7 cellular contexts compared by ENCODE assay signal in genomic region chr1:13009348-13009747, GRCh38. TPM values are rescaled to one million over a fixed set of nuclear protein-coding genes. Genes with fewer than 3 reads are reported as not detected.
"Had no signal": no experiment of that assay in that cellular context is flagged by ENCODE, and none has a peak within 500 bp of the region (broad histone marks: within the 10 kb centered on the region; RNA-seq: fewer than 3 reads in every experiment).

No MANE protein-coding gene starts in this region.

RNA-seq across cellular contexts. Expression of gene PRAMEF27, which starts 47.0 kb away (rescaled TPM):
- total RNA-seq: GM23248, GM23338, H1, H4, H7, H9, HFFc6 had no signal

RNA-seq across cellular contexts. Expression of gene HNRNPCL3, which starts 51.2 kb away (rescaled TPM):
- total RNA-seq: GM23248, GM23338, H1, H4, H7, H9, HFFc6 had no signal
